ENCODE assay signal across 17 cellular contexts in genomic region chr5:2586016-2586715, GRCh38.
DNase-seq lines count a peak whose midpoint lies in the region; TF ChIP-seq lines count a peak whose summit lies in the region.
"Had no signal": no experiment of that assay in that cellular context is flagged by ENCODE, and none has a peak within 500 bp of the region (broad histone marks: within the 10 kb centered on the region; RNA-seq: fewer than 3 reads in every experiment).

No MANE protein-coding gene starts in this region.

- TF ChIP-seq CTCF in right atrium auricular region (IDR thresholded peaks at IDR 0.05) = no peak
- no peak for TF ChIP-seq CTCF in esophagus muscularis mucosa (IDR thresholded peaks at IDR 0.05)
- no peak for TF ChIP-seq CTCF in Calu3 (IDR thresholded peaks at IDR 0.05; ENCODE audit: unreplicated experiment)

- DNase-seq in cardiac septum (ENCODE audit: low spot score) = peak; percentile 61
- no peak for DNase-seq in right atrium auricular region (ENCODE audit: low spot score)
- peak; percentile 60 for DNase-seq in esophagus muscularis mucosa (ENCODE audit: extremely low spot score)
- no peak for DNase-seq in activated CD4-positive, alpha-beta T cell treated with anti-CD3 and anti-CD28 coated beads, Interleukin-2, amount 10 ng/mL, durations not matched to agents 24 days and 14 days
- DNase-seq in Calu3 = no peak
- DNase-seq: BE2C; C1 segment of cervical spinal cord; CD4-positive, alpha-beta memory T cell; CD4-positive, CD25-positive, alpha-beta regulatory T cell; CD8-positive, alpha-beta memory T cell; COR-L47; DMS79 treated with DMSO at 0.1 percent for 48 hours; GF-D8 had no signal

- no peak overlapping the region for H3K4me3 Mint-ChIP-seq in activated CD4-positive, alpha-beta T cell treated with anti-CD3 and anti-CD28 coated beads, Interleukin-2, amount 10 ng/mL, durations not matched to agents 24 days and 14 days
- H3K4me3 Mint-ChIP-seq in Calu3 (ENCODE audit: low read depth, unreplicated experiment) = no peak overlapping the region
- H3K4me3 Mint-ChIP-seq: CD14-positive monocyte; CD4-positive, alpha-beta memory T cell; CD4-positive, CD25-positive, alpha-beta regulatory T cell; CD8-positive, alpha-beta memory T cell had no signal

- no peaks in the 10 kb centered on the region for H3K27me3 Mint-ChIP-seq in activated CD4-positive, alpha-beta T cell treated with anti-CD3 and anti-CD28 coated beads, Interleukin-2, amount 10 ng/mL, durations not matched to agents 24 days and 14 days
- H3K27me3 Mint-ChIP-seq in Calu3 (ENCODE audit: unreplicated experiment) = no peaks in the 10 kb centered on the region
- H3K27me3 Mint-ChIP-seq: CD4-positive, CD25-positive, alpha-beta regulatory T cell had no signal

- no peaks in the 10 kb centered on the region for H3K36me3 Mint-ChIP-seq in activated CD4-positive, alpha-beta T cell treated with anti-CD3 and anti-CD28 coated beads, Interleukin-2, amount 10 ng/mL, durations not matched to agents 24 days and 14 days (ENCODE audit: low read depth)
- no peaks in the 10 kb centered on the region for H3K36me3 Mint-ChIP-seq in Calu3 (ENCODE audit: insufficient read depth, unreplicated experiment)
- H3K36me3 Mint-ChIP-seq: CD14-positive monocyte; CD4-positive, alpha-beta memory T cell; CD4-positive, CD25-positive, alpha-beta regulatory T cell; CD8-positive, alpha-beta memory T cell had no signal

- no peak for TF ChIP-seq EP300 in esophagus muscularis mucosa (IDR thresholded peaks at IDR 0.05)

- H3K9me3 Mint-ChIP-seq in activated CD4-positive, alpha-beta T cell treated with anti-CD3 and anti-CD28 coated beads, Interleukin-2, amount 10 ng/mL, durations not matched to agents 24 days and 14 days = peaks cover 5% of the 10 kb centered on the region
- H3K9me3 Mint-ChIP-seq in Calu3 (ENCODE audit: low read depth, unreplicated experiment) = peaks cover 13% of the 10 kb centered on the region

- H3K4me3 ChIP-seq in right atrium auricular region (no peak overlapping the region), esophagus muscularis mucosa (no peak overlapping the region)
- H3K4me3 ChIP-seq: A549, BLaER1 had no signal

- intact Hi-C loops in cardiac septum (cut with DNase I) (no loop called here), esophagus muscularis mucosa (cut with DNase I) (no loop called here), Calu3 (cut with micrococcal nuclease; ENCODE audit: unreplicated experiment) (no loop called here)
- intact Hi-C loops in activated CD4-positive, alpha-beta T cell treated with anti-CD3 and anti-CD28 coated beads, Interleukin-2, amount 10 ng/mL, durations not matched to agents 24 days and 14 days (cut with micrococcal nuclease) = no loop called here

- no peaks in the 10 kb centered on the region for H3K4me1 Mint-ChIP-seq in activated CD4-positive, alpha-beta T cell treated with anti-CD3 and anti-CD28 coated beads, Interleukin-2, amount 10 ng/mL, durations not matched to agents 24 days and 14 days
- no peaks in the 10 kb centered on the region for H3K4me1 Mint-ChIP-seq in Calu3 (ENCODE audit: low read depth, unreplicated experiment)
- H3K4me1 Mint-ChIP-seq: CD14-positive monocyte; CD4-positive, CD25-positive, alpha-beta regulatory T cell; CD8-positive, alpha-beta memory T cell had no signal

- H3K27ac Mint-ChIP-seq in activated CD4-positive, alpha-beta T cell treated with anti-CD3 and anti-CD28 coated beads, Interleukin-2, amount 10 ng/mL, durations not matched to agents 24 days and 14 days = no peak overlapping the region
- H3K27ac Mint-ChIP-seq in Calu3 (ENCODE audit: unreplicated experiment) = no peak overlapping the region
- H3K27ac Mint-ChIP-seq: CD4-positive, alpha-beta memory T cell; CD4-positive, CD25-positive, alpha-beta regulatory T cell; CD8-positive, alpha-beta memory T cell had no signal

- H3K9me3 ChIP-seq in right atrium auricular region = no peaks in the 10 kb centered on the region
- H3K9me3 ChIP-seq in esophagus muscularis mucosa = no peaks in the 10 kb centered on the region
- H3K9me3 ChIP-seq: A549, BE2C had no signal

- TF ChIP-seq POLR2A in esophagus muscularis mucosa (IDR thresholded peaks at IDR 0.05; ENCODE audit: low read depth) = no peak

- WGBS in esophagus muscularis mucosa = 89% methylated on average over 9 of the region's 9 CpGs

- BruUV-seq in Calu3 (replicated peaks; lab: Mats Ljungman, UMichigan) = no TSS peak

- CTCF ChIA-PET in Calu3 (lab: Charles Lee) = no interaction called here

- no peaks in the 10 kb centered on the region for H3K27me3 ChIP-seq in right atrium auricular region
- H3K27me3 ChIP-seq in esophagus muscularis mucosa = peaks cover 0 to 28% (median 0%) of the 10 kb centered on the region in 4 donors
- H3K27me3 ChIP-seq: BE2C, BLaER1 had no signal

- H3K27ac ChIP-seq in right atrium auricular region (no peak overlapping the region), esophagus muscularis mucosa (replicated peaks in 1 of 4) (no peak overlapping the region)
- H3K27ac ChIP-seq: 22Rv1, A549, BLaER1 had no signal

- H3K36me3 ChIP-seq in right atrium auricular region (no peaks in the 10 kb centered on the region), esophagus muscularis mucosa (no peaks in the 10 kb centered on the region)
- H3K36me3 ChIP-seq: BE2C, BLaER1 had no signal

- H3K4me1 ChIP-seq in right atrium auricular region (no peaks in the 10 kb centered on the region), esophagus muscularis mucosa (no peaks in the 10 kb centered on the region)
- H3K4me1 ChIP-seq: A549, BE2C had no signal

Comparison
In these comparisons a context has a peak if more than half of its experiments do, and no peak if none do; other contexts are left out.
1. DNase-seq: peak in cardiac septum (single experiment) and esophagus muscularis mucosa (single experiment); none in right atrium auricular region (single experiment), activated CD4-positive, alpha-beta T cell treated with anti-CD3 and anti-CD28 coated beads, Interleukin-2, amount 10 ng/mL, durations not matched to agents 24 days and 14 days (single experiment) and Calu3 (single experiment).